22 cellular contexts compared by ENCODE assay signal in the genomic region with DNA sequence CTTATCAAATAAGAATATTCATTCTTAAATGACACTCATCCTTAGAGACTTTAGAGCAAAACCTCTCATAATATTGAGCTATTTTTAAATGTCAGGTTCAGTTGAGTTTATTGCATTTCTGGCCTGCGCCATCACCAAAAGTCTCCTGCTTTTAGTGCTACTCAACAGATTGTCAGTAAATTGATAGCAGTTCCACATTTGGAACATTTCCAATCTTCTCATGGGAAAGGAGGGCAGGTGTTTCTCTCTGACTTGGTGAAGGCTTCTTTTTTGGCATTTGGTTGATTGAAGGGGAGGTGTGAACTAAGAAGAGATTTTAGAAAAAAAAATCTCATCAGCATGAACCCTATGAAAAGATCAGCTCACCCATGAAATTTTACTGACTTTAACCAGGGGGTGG.
A peak's percentile ranks its signal among the peaks of the same experiment; 100 is the strongest.
DNase-seq lines count a peak whose midpoint lies in the region; ATAC-seq and TF ChIP-seq lines count a peak whose summit lies in the region.
"Had no signal": no experiment of that assay in that cellular context is flagged by ENCODE, and none has a peak within 500 bp of the region (broad histone marks: within the 10 kb centered on the region; RNA-seq: fewer than 3 reads in every experiment).

No MANE protein-coding gene starts in this region.

- TF ChIP-seq CTCF in HFFc6 (IDR thresholded peaks at IDR 0.05) = no peak

- intact Hi-C loops in Right ventricle myocardium superior (cut with DNase I) = no loop called here

- peak; percentile 30 for DNase-seq in DMS53 (lab: John Stamatoyannopoulos, UW)
- no peak for DNase-seq in DMS53 treated with DMSO at 0.1 percent for 48 hours (lab: John Stamatoyannopoulos, UW; ENCODE audit: unreplicated experiment)
- peak; percentile 52 for DNase-seq in NCI-H187 (lab: John Stamatoyannopoulos, UW)
- peak; percentile 51 for DNase-seq in NCI-H446 treated with DMSO at 0.1 percent for 48 hours (lab: John Stamatoyannopoulos, UW)
- DNase-seq in putamen (ENCODE audit: low spot score) = peak; percentile 23
- no peak for DNase-seq in Right ventricle myocardium superior
- no peak for DNase-seq in HFFc6
- DNase-seq in COLO829 (ENCODE audit: low spot score) = no peak
- DNase-seq: activated CD4-positive, alpha-beta T cell treated with anti-CD3 and anti-CD28 coated beads for 48 hours; activated naive CD8-positive, alpha-beta T cell treated with anti-CD3 and anti-CD28 coated beads for 36 hours; effector CD4-positive, alpha-beta T cell; foreskin melanocyte; hypothalamus; Kasumi-1; lower lobe of right lung; NCI-H1048; stimulated activated CD4-positive, alpha-beta T cell treated with anti-CD3 and anti-CD28 coated beads, Interleukin-4, amount 100 ng/mL, for 4 hours; stomach; T-cell; transverse colon had no signal

- no peaks in the 10 kb centered on the region for H3K36me3 Mint-ChIP-seq in HFFc6 (ENCODE audit: low read depth)
- H3K36me3 Mint-ChIP-seq: activated naive CD8-positive, alpha-beta T cell treated with anti-CD3 and anti-CD28 coated beads for 36 hours; T-cell had no signal

- H3K27me3 Mint-ChIP-seq in HFFc6 (ENCODE audit: insufficient read depth) = peaks cover 1% of the 10 kb centered on the region
- H3K27me3 Mint-ChIP-seq: activated naive CD8-positive, alpha-beta T cell treated with anti-CD3 and anti-CD28 coated beads for 36 hours had no signal

- no peak overlapping the region for H3K27ac Mint-ChIP-seq in HFFc6
- H3K27ac Mint-ChIP-seq: activated naive CD8-positive, alpha-beta T cell treated with anti-CD3 and anti-CD28 coated beads for 36 hours; activated T-helper 17 cell treated with anti-CD3 and anti-CD28 coated beads, Interleukin-2, amount 50 U/mL, for 72 hours; T-cell had no signal

- no peaks in the 10 kb centered on the region for H3K4me1 Mint-ChIP-seq in HFFc6 (ENCODE audit: low read depth)
- H3K4me1 Mint-ChIP-seq: activated naive CD8-positive, alpha-beta T cell treated with anti-CD3 and anti-CD28 coated beads for 36 hours; activated T-helper 17 cell treated with anti-CD3 and anti-CD28 coated beads, Interleukin-2, amount 50 U/mL, for 72 hours had no signal

- peaks cover 6% of the 10 kb centered on the region; the same call in 1 of the 2 replicates for H3K9me3 Mint-ChIP-seq in HFFc6
- H3K9me3 Mint-ChIP-seq: activated naive CD8-positive, alpha-beta T cell treated with anti-CD3 and anti-CD28 coated beads for 36 hours; T-cell had no signal

- no peak for ATAC-seq in Right ventricle myocardium superior (ENCODE audit: poor library complexity)
- ATAC-seq: activated T-helper 17 cell treated with anti-CD3 and anti-CD28 coated beads, Interleukin-2, amount 50 U/mL, for 72 hours; HCT116; lower lobe of right lung; T-cell had no signal

- H3K4me3 Mint-ChIP-seq in HFFc6 = no peak overlapping the region
- H3K4me3 Mint-ChIP-seq: activated naive CD8-positive, alpha-beta T cell treated with anti-CD3 and anti-CD28 coated beads for 36 hours; activated T-helper 17 cell treated with anti-CD3 and anti-CD28 coated beads, Interleukin-2, amount 50 U/mL, for 72 hours; T-cell had no signal

Comparison
In these comparisons a context has a peak if more than half of its experiments do, and no peak if none do; other contexts are left out.
1. DNase-seq: peak in DMS53 (single experiment), NCI-H187 (2 of 2), NCI-H446 treated with DMSO at 0.1 percent for 48 hours (single experiment) and putamen (single experiment); none in DMS53 treated with DMSO at 0.1 percent for 48 hours (single experiment), Right ventricle myocardium superior (single experiment), HFFc6 (single experiment) and COLO829 (single experiment).